In the genomic region with DNA sequence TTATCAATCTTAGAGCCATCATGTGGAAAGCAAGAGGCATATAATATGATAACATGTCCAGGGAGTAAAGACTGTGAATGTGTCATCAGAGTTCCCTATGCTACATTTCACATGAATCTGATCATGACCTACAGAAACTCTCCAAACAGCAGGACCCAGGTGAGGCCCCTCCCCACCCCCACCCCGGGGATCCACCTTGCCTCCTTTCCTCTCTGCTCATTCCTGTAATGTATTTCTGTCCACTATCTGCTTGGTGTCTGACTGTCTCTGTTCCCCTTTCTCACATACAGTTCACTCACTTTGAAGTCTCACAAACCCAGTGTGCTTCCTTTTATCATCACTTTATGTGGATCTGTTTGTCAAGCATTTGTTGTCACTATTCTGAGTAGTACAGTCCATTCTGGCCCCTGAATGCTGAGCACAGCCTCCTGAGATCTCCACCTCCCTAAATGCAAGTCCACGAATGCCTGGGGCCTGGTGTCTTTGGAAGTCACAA, we compare ENCODE assay signal across 16 cellular contexts.
A peak's percentile ranks its signal among the peaks of the same experiment; 100 is the strongest.
DNase-seq lines count a peak whose midpoint lies in the region; ATAC-seq and TF ChIP-seq lines count a peak whose summit lies in the region.
"Had no signal": no experiment of that assay in that cellular context is flagged by ENCODE, and none has a peak within 500 bp of the region (broad histone marks: within the 10 kb centered on the region; RNA-seq: fewer than 3 reads in every experiment).

No MANE protein-coding gene starts in this region.

- ATAC-seq in GM18511 (IDR thresholded peaks at IDR 0.05; ENCODE audit: unreplicated experiment) (peak; percentile 80), GM21423 (IDR thresholded peaks at IDR 0.05; ENCODE audit: unreplicated experiment) (peak; percentile 54), HG03025 (IDR thresholded peaks at IDR 0.05; ENCODE audit: low FRiP score, unreplicated experiment) (peak; percentile 80)
- ATAC-seq: lower lobe of right lung had no signal

- no peak overlapping the region for H3K23ac ChIP-seq in neuronal stem cell (ENCODE audit: low read depth, low read length, poor library complexity)

- H3K36me3 ChIP-seq in OCI-LY3 (replicated peaks; ENCODE audit: low read depth, low read length) (peaks cover 4% of the 10 kb centered on the region), neuronal stem cell (replicated peaks in 1 of 2; ENCODE audit: control insufficient read depth in 2 of 2, insufficient read depth in 2 of 2, low read length in 2 of 2) (no peaks in the 10 kb centered on the region)
- H3K36me3 ChIP-seq: BE2C, lower lobe of right lung had no signal

- no peak overlapping the region for H3K18ac ChIP-seq in neuronal stem cell (ENCODE audit: low read length)

- no CpG with 5 or more reads among the region's 2 CpGs for WGBS in neuronal stem cell (ENCODE audit: extremely low coverage in 2 of 2, insufficient read length in 2 of 2, insufficient replicate concordance in 1 of 2), 2 donors

- H3K27me3 ChIP-seq in OCI-LY3 (ENCODE audit: low read depth, low read length) (no peaks in the 10 kb centered on the region), neuronal stem cell (ENCODE audit: control insufficient read depth in 3 of 3, insufficient read depth in 3 of 3, low read depth in 1 of 3, low read length in 3 of 3) (no peaks in the 10 kb centered on the region)
- H3K27me3 ChIP-seq: BE2C, hepatocyte had no signal

- peak overlapping the region; percentile 90 for H3K4me2 ChIP-seq in OCI-LY3 (ENCODE audit: low read length)
- no peak overlapping the region for H3K4me2 ChIP-seq in neuronal stem cell (ENCODE audit: insufficient read depth, low read length, poor library complexity, severe bottlenecking)
- H3K4me2 ChIP-seq: hepatocyte had no signal

- no peaks in the 10 kb centered on the region for H3K79me2 ChIP-seq in OCI-LY3 (ENCODE audit: low read length)
- H3K79me2 ChIP-seq: hepatocyte had no signal

- no peak overlapping the region for H4K91ac ChIP-seq in neuronal stem cell (ENCODE audit: low read depth, low read length, poor library complexity)

- H2BK12ac ChIP-seq in neuronal stem cell (ENCODE audit: low read length): no peak overlapping the region

- H4K8ac ChIP-seq in neuronal stem cell (ENCODE audit: low read depth, low read length): no peak overlapping the region

- H3K27ac ChIP-seq in OCI-LY3 (ENCODE audit: low read length) (peak overlapping the region; percentile 100), neuronal stem cell (replicated peaks; ENCODE audit: low read length) (no peak overlapping the region)
- H3K27ac ChIP-seq: hepatocyte, lower lobe of right lung had no signal

- no peaks in the 10 kb centered on the region for H3K79me1 ChIP-seq in neuronal stem cell (ENCODE audit: low read depth, low read length)

- H3K4ac ChIP-seq in neuronal stem cell (ENCODE audit: low read length): no peak overlapping the region

- H2AFZ ChIP-seq in OCI-LY3 (ENCODE audit: low read depth, low read length) (no peak overlapping the region), neuronal stem cell (ENCODE audit: low read length) (no peak overlapping the region)
- H2AFZ ChIP-seq: hepatocyte had no signal

- H2BK15ac ChIP-seq in neuronal stem cell (ENCODE audit: low read length): no peak overlapping the region

- H2AK5ac ChIP-seq in neuronal stem cell (ENCODE audit: low read depth, low read length): no peak overlapping the region

- H3K4me1 ChIP-seq in OCI-LY3 (ENCODE audit: low read length) (peaks cover 60% of the 10 kb centered on the region), neuronal stem cell (ENCODE audit: control insufficient read depth in 2 of 2, insufficient read depth in 1 of 2, low read depth in 1 of 2, low read length in 2 of 2) (no peaks in the 10 kb centered on the region)
- H3K4me1 ChIP-seq: BE2C, lower lobe of right lung had no signal

- H3K14ac ChIP-seq in neuronal stem cell (ENCODE audit: low read length): no peak overlapping the region

- H2BK5ac ChIP-seq in neuronal stem cell (ENCODE audit: low read length): no peak overlapping the region

- TF ChIP-seq CTCF in OCI-LY3 (IDR thresholded peaks at IDR 0.05; ENCODE audit: low read depth, low read length): no peak

- H3K9me3 ChIP-seq in OCI-LY3 (ENCODE audit: insufficient read depth, low read length): no peaks in the 10 kb centered on the region
- no peaks in the 10 kb centered on the region for H3K9me3 ChIP-seq in neuronal stem cell (replicated peaks in 1 of 2; ENCODE audit: control insufficient read depth in 2 of 2, insufficient read depth in 1 of 2, low read depth in 1 of 2, low read length in 2 of 2)
- H3K9me3 ChIP-seq: BE2C, lower lobe of right lung had no signal

- no peak for DNase-seq in SIG-M5 treated with dmso at 0.1 percent for 504 hours (lab: John Stamatoyannopoulos, UW; ENCODE audit: unreplicated experiment)
- no peak for DNase-seq in neuronal stem cell (ENCODE audit: low spot score)
- DNase-seq in iPS-NIHi7 (ENCODE audit: extremely low spot score): no peak
- DNase-seq in activated effector memory CD4-positive, alpha-beta T cell treated with Interleukin-2 at 50 U/mL for 16 hours: no peak
- DNase-seq: activated CD4-positive, alpha-beta T cell treated with anti-CD3 and anti-CD28 coated beads, Interleukin-2, amount 10 ng/mL, durations not matched to agents 24 days and 14 days; activated naive CD4-positive, alpha-beta T cell treated with Interleukin-2 at 50 U/mL for 16 hours; BE2C; central memory CD4-positive, alpha-beta T cell; lower lobe of right lung; NCI-H1930; stimulated activated CD4-positive, alpha-beta T cell treated with anti-CD3 and anti-CD28 coated beads, Interleukin-12 subunit alpha, Interleukin-12 subunit beta, amount 100 ng/mL, for 4 hours had no signal

- no peak overlapping the region for H2BK120ac ChIP-seq in neuronal stem cell (ENCODE audit: low read depth, low read length)

- H3K4me3 ChIP-seq in OCI-LY3 (ENCODE audit: low read length) (peak overlapping the region; percentile 69), neuronal stem cell (ENCODE audit: low read length in 2 of 2) (no peak overlapping the region)
- H3K4me3 ChIP-seq: hepatocyte, lower lobe of right lung had no signal

- no peaks in the 10 kb centered on the region for H4K20me1 ChIP-seq in OCI-LY3 (ENCODE audit: insufficient read depth, low read length)

- peak overlapping the region; percentile 98 for H3K9ac ChIP-seq in OCI-LY3 (ENCODE audit: low read length)
- H3K9ac ChIP-seq in neuronal stem cell (ENCODE audit: low read depth, low read length, poor library complexity): no peak overlapping the region
